ENCODE assay signal across 1 cellular context in the genomic region with DNA sequence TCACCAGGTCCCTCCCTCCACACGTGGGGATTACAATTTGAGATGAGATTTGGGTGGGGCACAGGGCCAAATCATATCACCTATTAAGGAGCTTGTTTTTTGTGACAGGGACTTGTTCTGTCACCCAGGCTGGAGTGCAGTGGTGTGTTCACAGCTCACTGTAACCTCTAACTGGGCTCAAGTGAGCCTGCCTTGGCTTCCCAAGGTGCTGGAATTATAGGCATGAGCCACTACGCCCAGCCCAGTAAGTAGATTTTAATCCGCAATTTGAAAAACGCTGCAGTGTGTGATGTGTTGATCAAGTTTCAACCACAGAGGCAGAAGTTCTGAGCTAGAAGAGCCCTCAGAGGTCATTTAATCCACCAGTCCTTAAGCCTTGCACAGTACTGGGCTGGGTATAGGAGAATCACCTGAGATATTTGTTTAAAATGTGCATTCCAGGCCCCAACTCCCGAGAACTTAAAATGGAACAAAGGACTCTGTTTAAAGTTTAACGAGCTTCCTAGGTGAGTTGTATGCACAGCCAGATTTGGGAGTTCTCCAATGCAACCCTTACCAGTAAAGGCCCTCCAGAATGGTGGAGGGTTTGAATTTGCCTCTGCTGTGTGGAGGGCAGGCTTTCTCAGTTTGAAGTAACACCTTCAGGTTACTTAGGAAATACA.
TF ChIP-seq lines count a peak whose summit lies in the region.

No MANE protein-coding gene starts in this region.

TF ChIP-seq in HepG2, 621 proteins besides CTCF, POLR2A, EP300 and RAD21 (continued from another document and continues in another):
- TF ChIP-seq, protein P1, sequence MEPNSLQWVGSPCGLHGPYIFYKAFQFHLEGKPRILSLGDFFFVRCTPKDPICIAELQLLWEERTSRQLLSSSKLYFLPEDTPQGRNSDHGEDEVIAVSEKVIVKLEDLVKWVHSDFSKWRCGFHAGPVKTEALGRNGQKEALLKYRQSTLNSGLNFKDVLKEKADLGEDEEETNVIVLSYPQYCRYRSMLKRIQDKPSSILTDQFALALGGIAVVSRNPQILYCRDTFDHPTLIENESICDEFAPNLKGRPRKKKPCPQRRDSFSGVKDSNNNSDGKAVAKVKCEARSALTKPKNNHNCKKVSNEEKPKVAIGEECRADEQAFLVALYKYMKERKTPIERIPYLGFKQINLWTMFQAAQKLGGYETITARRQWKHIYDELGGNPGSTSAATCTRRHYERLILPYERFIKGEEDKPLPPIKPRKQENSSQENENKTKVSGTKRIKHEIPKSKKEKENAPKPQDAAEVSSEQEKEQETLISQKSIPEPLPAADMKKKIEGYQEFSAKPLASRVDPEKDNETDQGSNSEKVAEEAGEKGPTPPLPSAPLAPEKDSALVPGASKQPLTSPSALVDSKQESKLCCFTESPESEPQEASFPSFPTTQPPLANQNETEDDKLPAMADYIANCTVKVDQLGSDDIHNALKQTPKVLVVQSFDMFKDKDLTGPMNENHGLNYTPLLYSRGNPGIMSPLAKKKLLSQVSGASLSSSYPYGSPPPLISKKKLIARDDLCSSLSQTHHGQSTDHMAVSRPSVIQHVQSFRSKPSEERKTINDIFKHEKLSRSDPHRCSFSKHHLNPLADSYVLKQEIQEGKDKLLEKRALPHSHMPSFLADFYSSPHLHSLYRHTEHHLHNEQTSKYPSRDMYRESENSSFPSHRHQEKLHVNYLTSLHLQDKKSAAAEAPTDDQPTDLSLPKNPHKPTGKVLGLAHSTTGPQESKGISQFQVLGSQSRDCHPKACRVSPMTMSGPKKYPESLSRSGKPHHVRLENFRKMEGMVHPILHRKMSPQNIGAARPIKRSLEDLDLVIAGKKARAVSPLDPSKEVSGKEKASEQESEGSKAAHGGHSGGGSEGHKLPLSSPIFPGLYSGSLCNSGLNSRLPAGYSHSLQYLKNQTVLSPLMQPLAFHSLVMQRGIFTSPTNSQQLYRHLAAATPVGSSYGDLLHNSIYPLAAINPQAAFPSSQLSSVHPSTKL (CRISPR knock-in tag; IDR thresholded peaks at IDR 0.05): 0 out of 2 replicates have a peak, but pooled peaks have one; percentile 10
- TF ChIP-seq ZSCAN22 (CRISPR knock-in tag; IDR thresholded peaks at IDR 0.05) (no peak), MEF2D (CRISPR knock-in tag; IDR thresholded peaks at IDR 0.05) (no peak), PAWR (CRISPR knock-in tag; IDR thresholded peaks at IDR 0.05; ENCODE audit: borderline replicate concordance) (no peak), KDM6A (CRISPR knock-in tag; IDR thresholded peaks at IDR 0.05; ENCODE audit: low read depth) (no peak), GPN1 (CRISPR knock-in tag; IDR thresholded peaks at IDR 0.05; ENCODE audit: borderline replicate concordance) (no peak), MTA3 (CRISPR knock-in tag; IDR thresholded peaks at IDR 0.05) (no peak), MED13 (CRISPR knock-in tag; IDR thresholded peaks at IDR 0.05) (no peak), POLR2G (IDR thresholded peaks at IDR 0.05; ENCODE audit: low read depth, low read length) (peak; percentile 42), MAZ (IDR thresholded peaks at IDR 0.05; ENCODE audit: borderline replicate concordance, low read depth, low read length) (no peak), MAZ (CRISPR knock-in tag; IDR thresholded peaks at IDR 0.05; ENCODE audit: low read depth) (no peak), ZBTB8A (CRISPR knock-in tag; IDR thresholded peaks at IDR 0.05; ENCODE audit: borderline replicate concordance, low read depth) (no peak), TMF1 (CRISPR knock-in tag; IDR thresholded peaks at IDR 0.05; ENCODE audit: low read depth) (no peak), HCFC1 (IDR thresholded peaks at IDR 0.05; ENCODE audit: low read depth, low read length) (no peak), RARA (CRISPR knock-in tag; IDR thresholded peaks at IDR 0.05) (no peak), KLF12 (CRISPR knock-in tag; IDR thresholded peaks at IDR 0.05; ENCODE audit: borderline replicate concordance) (no peak), SOX13 (IDR thresholded peaks at IDR 0.05) (no peak), SOX13 (CRISPR knock-in tag; conservative IDR thresholded peaks at IDR 0.05 in 1 of 2, IDR thresholded peaks at IDR 0.05 in 1 of 2) (peak in 1 of 2 experiments; percentile 68; a peak in 2 of 4 replicates), ZNF253 (CRISPR knock-in tag; IDR thresholded peaks at IDR 0.05; ENCODE audit: borderline replicate concordance) (no peak), ZNF598 (CRISPR knock-in tag; IDR thresholded peaks at IDR 0.05; ENCODE audit: borderline replicate concordance) (no peak), TARDBP (CRISPR knock-in tag; IDR thresholded peaks at IDR 0.05) (no peak), GABPA (IDR thresholded peaks at IDR 0.05; ENCODE audit: low read depth, low read length) (no peak), GABPA (CRISPR knock-in tag; IDR thresholded peaks at IDR 0.05; ENCODE audit: low read depth) (no peak), SMAD3 (CRISPR knock-in tag; IDR thresholded peaks at IDR 0.05) (no peak), TP53 (CRISPR knock-in tag; conservative IDR thresholded peaks at IDR 0.05) (no peak), NPAS2 (CRISPR knock-in tag; IDR thresholded peaks at IDR 0.05; ENCODE audit: borderline replicate concordance) (no peak), JUNB (CRISPR knock-in tag; IDR thresholded peaks at IDR 0.05; ENCODE audit: borderline replicate concordance) (no peak), ZNF326 (CRISPR knock-in tag; IDR thresholded peaks at IDR 0.05; ENCODE audit: borderline replicate concordance) (no peak), CENPX (CRISPR knock-in tag; IDR thresholded peaks at IDR 0.05) (no peak), ZEB1 (IDR thresholded peaks at IDR 0.05; ENCODE audit: insufficient replicate concordance, low read depth) (peak; percentile 70), SRSF4 (IDR thresholded peaks at IDR 0.05; ENCODE audit: low read depth, low read length, poor library complexity, severe bottlenecking) (no peak), RORA (CRISPR knock-in tag; IDR thresholded peaks at IDR 0.05) (no peak)
- TF ChIP-seq, protein P2, sequence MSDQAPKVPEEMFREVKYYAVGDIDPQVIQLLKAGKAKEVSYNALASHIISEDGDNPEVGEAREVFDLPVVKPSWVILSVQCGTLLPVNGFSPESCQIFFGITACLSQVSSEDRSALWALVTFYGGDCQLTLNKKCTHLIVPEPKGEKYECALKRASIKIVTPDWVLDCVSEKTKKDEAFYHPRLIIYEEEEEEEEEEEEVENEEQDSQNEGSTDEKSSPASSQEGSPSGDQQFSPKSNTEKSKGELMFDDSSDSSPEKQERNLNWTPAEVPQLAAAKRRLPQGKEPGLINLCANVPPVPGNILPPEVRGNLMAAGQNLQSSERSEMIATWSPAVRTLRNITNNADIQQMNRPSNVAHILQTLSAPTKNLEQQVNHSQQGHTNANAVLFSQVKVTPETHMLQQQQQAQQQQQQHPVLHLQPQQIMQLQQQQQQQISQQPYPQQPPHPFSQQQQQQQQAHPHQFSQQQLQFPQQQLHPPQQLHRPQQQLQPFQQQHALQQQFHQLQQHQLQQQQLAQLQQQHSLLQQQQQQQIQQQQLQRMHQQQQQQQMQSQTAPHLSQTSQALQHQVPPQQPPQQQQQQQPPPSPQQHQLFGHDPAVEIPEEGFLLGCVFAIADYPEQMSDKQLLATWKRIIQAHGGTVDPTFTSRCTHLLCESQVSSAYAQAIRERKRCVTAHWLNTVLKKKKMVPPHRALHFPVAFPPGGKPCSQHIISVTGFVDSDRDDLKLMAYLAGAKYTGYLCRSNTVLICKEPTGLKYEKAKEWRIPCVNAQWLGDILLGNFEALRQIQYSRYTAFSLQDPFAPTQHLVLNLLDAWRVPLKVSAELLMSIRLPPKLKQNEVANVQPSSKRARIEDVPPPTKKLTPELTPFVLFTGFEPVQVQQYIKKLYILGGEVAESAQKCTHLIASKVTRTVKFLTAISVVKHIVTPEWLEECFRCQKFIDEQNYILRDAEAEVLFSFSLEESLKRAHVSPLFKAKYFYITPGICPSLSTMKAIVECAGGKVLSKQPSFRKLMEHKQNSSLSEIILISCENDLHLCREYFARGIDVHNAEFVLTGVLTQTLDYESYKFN (CRISPR knock-in tag; conservative IDR thresholded peaks at IDR 0.05): 0 out of 2 replicates have a peak, but pooled peaks have one; percentile 14
- TF ChIP-seq, protein P3, sequence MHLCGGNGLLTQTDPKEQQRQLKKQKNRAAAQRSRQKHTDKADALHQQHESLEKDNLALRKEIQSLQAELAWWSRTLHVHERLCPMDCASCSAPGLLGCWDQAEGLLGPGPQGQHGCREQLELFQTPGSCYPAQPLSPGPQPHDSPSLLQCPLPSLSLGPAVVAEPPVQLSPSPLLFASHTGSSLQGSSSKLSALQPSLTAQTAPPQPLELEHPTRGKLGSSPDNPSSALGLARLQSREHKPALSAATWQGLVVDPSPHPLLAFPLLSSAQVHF (CRISPR knock-in tag; IDR thresholded peaks at IDR 0.05): no peak
- TF ChIP-seq, protein P4, sequence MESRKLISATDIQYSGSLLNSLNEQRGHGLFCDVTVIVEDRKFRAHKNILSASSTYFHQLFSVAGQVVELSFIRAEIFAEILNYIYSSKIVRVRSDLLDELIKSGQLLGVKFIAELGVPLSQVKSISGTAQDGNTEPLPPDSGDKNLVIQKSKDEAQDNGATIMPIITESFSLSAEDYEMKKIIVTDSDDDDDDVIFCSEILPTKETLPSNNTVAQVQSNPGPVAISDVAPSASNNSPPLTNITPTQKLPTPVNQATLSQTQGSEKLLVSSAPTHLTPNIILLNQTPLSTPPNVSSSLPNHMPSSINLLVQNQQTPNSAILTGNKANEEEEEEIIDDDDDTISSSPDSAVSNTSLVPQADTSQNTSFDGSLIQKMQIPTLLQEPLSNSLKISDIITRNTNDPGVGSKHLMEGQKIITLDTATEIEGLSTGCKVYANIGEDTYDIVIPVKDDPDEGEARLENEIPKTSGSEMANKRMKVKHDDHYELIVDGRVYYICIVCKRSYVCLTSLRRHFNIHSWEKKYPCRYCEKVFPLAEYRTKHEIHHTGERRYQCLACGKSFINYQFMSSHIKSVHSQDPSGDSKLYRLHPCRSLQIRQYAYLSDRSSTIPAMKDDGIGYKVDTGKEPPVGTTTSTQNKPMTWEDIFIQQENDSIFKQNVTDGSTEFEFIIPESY (CRISPR knock-in tag; IDR thresholded peaks at IDR 0.05): no peak
- TF ChIP-seq, protein P5, sequence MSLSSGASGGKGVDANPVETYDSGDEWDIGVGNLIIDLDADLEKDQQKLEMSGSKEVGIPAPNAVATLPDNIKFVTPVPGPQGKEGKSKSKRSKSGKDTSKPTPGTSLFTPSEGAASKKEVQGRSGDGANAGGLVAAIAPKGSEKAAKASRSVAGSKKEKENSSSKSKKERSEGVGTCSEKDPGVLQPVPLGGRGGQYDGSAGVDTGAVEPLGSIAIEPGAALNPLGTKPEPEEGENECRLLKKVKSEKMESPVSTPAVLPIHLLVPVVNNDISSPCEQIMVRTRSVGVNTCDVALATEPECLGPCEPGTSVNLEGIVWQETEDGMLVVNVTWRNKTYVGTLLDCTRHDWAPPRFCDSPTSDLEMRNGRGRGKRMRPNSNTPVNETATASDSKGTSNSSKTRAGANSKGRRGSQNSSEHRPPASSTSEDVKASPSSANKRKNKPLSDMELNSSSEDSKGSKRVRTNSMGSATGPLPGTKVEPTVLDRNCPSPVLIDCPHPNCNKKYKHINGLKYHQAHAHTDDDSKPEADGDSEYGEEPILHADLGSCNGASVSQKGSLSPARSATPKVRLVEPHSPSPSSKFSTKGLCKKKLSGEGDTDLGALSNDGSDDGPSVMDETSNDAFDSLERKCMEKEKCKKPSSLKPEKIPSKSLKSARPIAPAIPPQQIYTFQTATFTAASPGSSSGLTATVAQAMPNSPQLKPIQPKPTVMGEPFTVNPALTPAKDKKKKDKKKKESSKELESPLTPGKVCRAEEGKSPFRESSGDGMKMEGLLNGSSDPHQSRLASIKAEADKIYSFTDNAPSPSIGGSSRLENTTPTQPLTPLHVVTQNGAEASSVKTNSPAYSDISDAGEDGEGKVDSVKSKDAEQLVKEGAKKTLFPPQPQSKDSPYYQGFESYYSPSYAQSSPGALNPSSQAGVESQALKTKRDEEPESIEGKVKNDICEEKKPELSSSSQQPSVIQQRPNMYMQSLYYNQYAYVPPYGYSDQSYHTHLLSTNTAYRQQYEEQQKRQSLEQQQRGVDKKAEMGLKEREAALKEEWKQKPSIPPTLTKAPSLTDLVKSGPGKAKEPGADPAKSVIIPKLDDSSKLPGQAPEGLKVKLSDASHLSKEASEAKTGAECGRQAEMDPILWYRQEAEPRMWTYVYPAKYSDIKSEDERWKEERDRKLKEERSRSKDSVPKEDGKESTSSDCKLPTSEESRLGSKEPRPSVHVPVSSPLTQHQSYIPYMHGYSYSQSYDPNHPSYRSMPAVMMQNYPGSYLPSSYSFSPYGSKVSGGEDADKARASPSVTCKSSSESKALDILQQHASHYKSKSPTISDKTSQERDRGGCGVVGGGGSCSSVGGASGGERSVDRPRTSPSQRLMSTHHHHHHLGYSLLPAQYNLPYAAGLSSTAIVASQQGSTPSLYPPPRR (CRISPR knock-in tag; IDR thresholded peaks at IDR 0.05; ENCODE audit: borderline replicate concordance): no peak
- TF ChIP-seq, protein P6, sequence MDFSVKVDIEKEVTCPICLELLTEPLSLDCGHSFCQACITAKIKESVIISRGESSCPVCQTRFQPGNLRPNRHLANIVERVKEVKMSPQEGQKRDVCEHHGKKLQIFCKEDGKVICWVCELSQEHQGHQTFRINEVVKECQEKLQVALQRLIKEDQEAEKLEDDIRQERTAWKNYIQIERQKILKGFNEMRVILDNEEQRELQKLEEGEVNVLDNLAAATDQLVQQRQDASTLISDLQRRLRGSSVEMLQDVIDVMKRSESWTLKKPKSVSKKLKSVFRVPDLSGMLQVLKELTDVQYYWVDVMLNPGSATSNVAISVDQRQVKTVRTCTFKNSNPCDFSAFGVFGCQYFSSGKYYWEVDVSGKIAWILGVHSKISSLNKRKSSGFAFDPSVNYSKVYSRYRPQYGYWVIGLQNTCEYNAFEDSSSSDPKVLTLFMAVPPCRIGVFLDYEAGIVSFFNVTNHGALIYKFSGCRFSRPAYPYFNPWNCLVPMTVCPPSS (IDR thresholded peaks at IDR 0.05): no peak
- TF ChIP-seq, protein P7, sequence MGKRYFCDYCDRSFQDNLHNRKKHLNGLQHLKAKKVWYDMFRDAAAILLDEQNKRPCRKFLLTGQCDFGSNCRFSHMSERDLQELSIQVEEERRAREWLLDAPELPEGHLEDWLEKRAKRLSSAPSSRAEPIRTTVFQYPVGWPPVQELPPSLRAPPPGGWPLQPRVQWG (CRISPR knock-in tag; IDR thresholded peaks at IDR 0.05; ENCODE audit: borderline replicate concordance, low read depth): no peak
- TF ChIP-seq, protein P8, sequence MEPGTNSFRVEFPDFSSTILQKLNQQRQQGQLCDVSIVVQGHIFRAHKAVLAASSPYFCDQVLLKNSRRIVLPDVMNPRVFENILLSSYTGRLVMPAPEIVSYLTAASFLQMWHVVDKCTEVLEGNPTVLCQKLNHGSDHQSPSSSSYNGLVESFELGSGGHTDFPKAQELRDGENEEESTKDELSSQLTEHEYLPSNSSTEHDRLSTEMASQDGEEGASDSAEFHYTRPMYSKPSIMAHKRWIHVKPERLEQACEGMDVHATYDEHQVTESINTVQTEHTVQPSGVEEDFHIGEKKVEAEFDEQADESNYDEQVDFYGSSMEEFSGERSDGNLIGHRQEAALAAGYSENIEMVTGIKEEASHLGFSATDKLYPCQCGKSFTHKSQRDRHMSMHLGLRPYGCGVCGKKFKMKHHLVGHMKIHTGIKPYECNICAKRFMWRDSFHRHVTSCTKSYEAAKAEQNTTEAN (CRISPR knock-in tag; conservative IDR thresholded peaks at IDR 0.05): no peak
